11 cellular contexts compared by ENCODE assay signal in genomic region chr2:127901339-127902072, GRCh38. TPM values are rescaled to one million over a fixed set of nuclear protein-coding genes. Genes with fewer than 3 reads are reported as not detected.
DNase-seq lines count a peak whose midpoint lies in the region; ATAC-seq and TF ChIP-seq lines count a peak whose summit lies in the region.
"Had no signal": no experiment of that assay in that cellular context is flagged by ENCODE, and none has a peak within 500 bp of the region (broad histone marks: within the 10 kb centered on the region; RNA-seq: fewer than 3 reads in every experiment).

No MANE protein-coding gene starts in this region.

- no peaks in the 10 kb centered on the region for H3K9me3 Mint-ChIP-seq in activated naive CD4-positive, alpha-beta T cell treated with anti-CD3 and anti-CD28 coated beads, Interleukin-2, amount 10 ng/mL, durations not matched to agents 7 days and 5 days
- H3K9me3 Mint-ChIP-seq: activated naive CD4-positive, alpha-beta T cell treated with anti-CD3 and anti-CD28 coated beads, Interleukin-2, amount 50 U/mL, for 24 hours had no signal

- H3K4me2 ChIP-seq in hepatocyte: no peak overlapping the region

- no peak overlapping the region for H2AFZ ChIP-seq in hepatocyte

- H3K36me3 ChIP-seq in MG63: no peaks in the 10 kb centered on the region
- H3K36me3 ChIP-seq in hepatocyte (replicated peaks; ENCODE audit: insufficient read depth, low read depth): no peaks in the 10 kb centered on the region

- no peak for TF ChIP-seq CTCF in coronary artery (IDR thresholded peaks at IDR 0.05)
- TF ChIP-seq CTCF in hepatocyte (IDR thresholded peaks at IDR 0.05; ENCODE audit: poor library complexity): no peak

- no peaks in the 10 kb centered on the region for H4K20me1 ChIP-seq in hepatocyte (ENCODE audit: insufficient read depth, poor library complexity, severe bottlenecking)

- DNase-seq in MG63: peak; percentile 49
- no peak for DNase-seq in coronary artery (ENCODE audit: low spot score)
- DNase-seq in hepatocyte (ENCODE audit: low spot score): peak; percentile 42
- peak; percentile 65 for DNase-seq in sciatic nerve (ENCODE audit: low spot score)
- DNase-seq in activated naive CD4-positive, alpha-beta T cell treated with anti-CD3 and anti-CD28 coated beads, Interleukin-2, amount 10 ng/mL, durations not matched to agents 7 days and 5 days: no peak

- intact Hi-C loops in sciatic nerve (cut with DNase I): no loop called here

- no peak overlapping the region for H3K4me3 Mint-ChIP-seq in activated naive CD4-positive, alpha-beta T cell treated with anti-CD3 and anti-CD28 coated beads, Interleukin-2, amount 10 ng/mL, durations not matched to agents 7 days and 5 days
- H3K4me3 Mint-ChIP-seq: activated naive CD4-positive, alpha-beta T cell treated with anti-CD3 and anti-CD28 coated beads, Interleukin-2, amount 50 U/mL, for 24 hours had no signal

- peaks cover 30% of the 10 kb centered on the region for H3K27me3 Mint-ChIP-seq in activated naive CD4-positive, alpha-beta T cell treated with anti-CD3 and anti-CD28 coated beads, Interleukin-2, amount 10 ng/mL, durations not matched to agents 7 days and 5 days

- ATAC-seq in sciatic nerve (peak; percentile 70), GM21423 (IDR thresholded peaks at IDR 0.05; ENCODE audit: unreplicated experiment) (no peak), HG03439 (IDR thresholded peaks at IDR 0.05; ENCODE audit: unreplicated experiment) (no peak), HG02759 (IDR thresholded peaks at IDR 0.05; ENCODE audit: unreplicated experiment) (no peak)
- ATAC-seq: HCT116 had no signal

- H3K9me2 ChIP-seq in hepatocyte (replicated peaks; ENCODE audit: insufficient read depth): no peaks in the 10 kb centered on the region

- WGBS in hepatocyte (ENCODE audit: low lambda C conversion rate, missing lambda C conversion rate): 83% methylated on average over 12 of the region's 12 CpGs

- H3K27me3 ChIP-seq in MG63: no peaks in the 10 kb centered on the region; the same call in 1 of the 2 replicates
- H3K27me3 ChIP-seq in hepatocyte: no peaks in the 10 kb centered on the region

- no peaks in the 10 kb centered on the region for H3K36me3 Mint-ChIP-seq in activated naive CD4-positive, alpha-beta T cell treated with anti-CD3 and anti-CD28 coated beads, Interleukin-2, amount 10 ng/mL, durations not matched to agents 7 days and 5 days
- H3K36me3 Mint-ChIP-seq: activated naive CD4-positive, alpha-beta T cell treated with anti-CD3 and anti-CD28 coated beads, Interleukin-2, amount 50 U/mL, for 24 hours had no signal

- H3K9me3 ChIP-seq in MG63 (no peaks in the 10 kb centered on the region), hepatocyte (ENCODE audit: low read depth) (no peaks in the 10 kb centered on the region)

- no peaks in the 10 kb centered on the region for H3K79me2 ChIP-seq in hepatocyte

- H3K4me3 ChIP-seq in MG63 (no peak overlapping the region), coronary artery (peak overlapping the region; percentile 56), hepatocyte (no peak overlapping the region)
- H3K4me3 ChIP-seq: SK-N-MC had no signal

- no peaks in the 10 kb centered on the region for H3K4me1 Mint-ChIP-seq in activated naive CD4-positive, alpha-beta T cell treated with anti-CD3 and anti-CD28 coated beads, Interleukin-2, amount 10 ng/mL, durations not matched to agents 7 days and 5 days
- H3K4me1 Mint-ChIP-seq: activated naive CD4-positive, alpha-beta T cell treated with anti-CD3 and anti-CD28 coated beads, Interleukin-2, amount 50 U/mL, for 24 hours had no signal

- H3K27ac ChIP-seq in coronary artery: peak overlapping the region; percentile 58 to 67
- H3K27ac ChIP-seq in hepatocyte: no peak overlapping the region
- H3K27ac ChIP-seq: SK-N-MC had no signal

- CTCF ChIA-PET in activated naive CD4-positive, alpha-beta T cell treated with anti-CD3 and anti-CD28 coated beads, Interleukin-2, amount 10 ng/mL, durations not matched to agents 7 days and 5 days (lab: Charles Lee): no interaction called here

- no peaks in the 10 kb centered on the region for H3K4me1 ChIP-seq in hepatocyte (ENCODE audit: insufficient read depth)

- no peak overlapping the region for H3K27ac Mint-ChIP-seq in activated naive CD4-positive, alpha-beta T cell treated with anti-CD3 and anti-CD28 coated beads, Interleukin-2, amount 10 ng/mL, durations not matched to agents 7 days and 5 days
- H3K27ac Mint-ChIP-seq: activated naive CD4-positive, alpha-beta T cell treated with anti-CD3 and anti-CD28 coated beads, Interleukin-2, amount 50 U/mL, for 24 hours had no signal

RNA-seq across cellular contexts. Expression of gene AMMECR1L, which starts 15.8 kb away (rescaled TPM):
- total RNA-seq in MG63 (2014; rRNA removed; shearing (Covaris generic); ENCODE audit: low replicate concordance): 12.9 and 17.2 TPM in 2 replicates
- 10.1 and 14.7 TPM in 2 replicates for total RNA-seq in hepatocyte
- polyA plus RNA-seq in hepatocyte: 8.1 and 9.3 TPM in 2 replicates
- total RNA-seq in sciatic nerve: 15.9 TPM

RNA-seq across cellular contexts. Expression of gene POLR2D, which starts 43.6 kb away (rescaled TPM):
- total RNA-seq in MG63 (2014; rRNA removed; shearing (Covaris generic); ENCODE audit: low replicate concordance): 33.7 and 39.4 TPM in 2 replicates
- total RNA-seq in hepatocyte (19.9 and 25.2 TPM in 2 replicates), sciatic nerve (19.4 TPM)
- 22.0 and 31.4 TPM in 2 replicates for polyA plus RNA-seq in hepatocyte

Comparison
In these comparisons a context has a peak if more than half of its experiments do, and no peak if none do; other contexts are left out.
1. DNase-seq: peak in MG63 (single experiment), hepatocyte (single experiment) and sciatic nerve (single experiment); none in coronary artery (single experiment) and activated naive CD4-positive, alpha-beta T cell treated with anti-CD3 and anti-CD28 coated beads, Interleukin-2, amount 10 ng/mL, durations not matched to agents 7 days and 5 days (single experiment).